1 cellular context compared by ENCODE assay signal in the genomic region with DNA sequence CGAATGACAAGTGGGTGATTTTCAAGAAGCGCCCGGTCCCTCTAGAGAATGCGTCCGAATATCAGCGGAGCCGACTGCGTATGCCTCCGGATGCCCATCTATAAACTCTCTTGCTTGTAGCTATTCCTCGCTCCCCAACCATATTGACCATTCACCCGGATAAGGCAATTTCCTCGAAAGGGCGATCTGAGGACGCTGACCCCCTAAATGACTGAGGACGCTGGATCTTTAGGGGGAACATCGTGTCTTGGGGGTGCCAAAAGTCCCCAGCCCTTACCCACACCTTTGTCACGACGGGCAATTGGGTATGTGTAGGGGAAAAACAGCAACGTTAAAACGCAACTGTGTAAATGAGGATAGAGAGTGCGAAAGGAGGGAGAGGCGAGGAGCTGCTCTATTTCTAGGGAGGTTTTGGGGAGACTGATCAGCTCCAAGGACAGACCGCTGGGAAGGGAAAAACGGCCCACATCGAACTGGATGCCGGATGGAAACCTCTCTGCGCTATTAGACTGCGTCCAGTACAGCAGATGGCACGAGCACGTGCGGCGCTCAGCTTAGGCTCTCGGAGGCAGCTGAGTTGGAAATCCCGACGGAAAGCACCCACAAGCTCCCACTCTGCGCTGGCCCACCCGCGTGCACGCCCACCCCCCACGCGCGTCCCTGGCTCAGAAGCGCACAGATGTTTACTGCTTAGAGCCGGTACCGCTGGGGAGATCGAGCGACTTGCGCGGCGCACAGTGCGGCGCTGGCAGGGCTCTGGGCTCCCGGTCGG.
A peak's percentile ranks its signal among the peaks of the same experiment; 100 is the strongest.
TF ChIP-seq lines count a peak whose summit lies in the region.

No MANE protein-coding gene starts in this region.

TF ChIP-seq in H1, 55 proteins besides CTCF, POLR2A, EP300 and RAD21 (continued from another document):
- TF ChIP-seq RNF2 (IDR thresholded peaks at IDR 0.05; ENCODE audit: borderline replicate concordance, low read depth, low read length, missing control alignments, poor library complexity, severe bottlenecking), result peak; percentile 88
- no peak for TF ChIP-seq NRF1 (IDR thresholded peaks at IDR 0.05; ENCODE audit: low read depth, low read length)
- TF ChIP-seq BCL11A (IDR thresholded peaks at IDR 0.05; ENCODE audit: low read depth in 2 of 2, low read length in 2 of 2), result no peak
- no peak for TF ChIP-seq TCF12 (IDR thresholded peaks at IDR 0.05; ENCODE audit: low read depth, low read length)
- TF ChIP-seq, protein P1, sequence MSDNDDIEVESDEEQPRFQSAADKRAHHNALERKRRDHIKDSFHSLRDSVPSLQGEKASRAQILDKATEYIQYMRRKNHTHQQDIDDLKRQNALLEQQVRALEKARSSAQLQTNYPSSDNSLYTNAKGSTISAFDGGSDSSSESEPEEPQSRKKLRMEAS (IDR thresholded peaks at IDR 0.05), result peak; percentile 73
- TF ChIP-seq CHD1 (IDR thresholded peaks at IDR 0.05; ENCODE audit: low read depth, low read length), result no peak
- TF ChIP-seq MAFK (IDR thresholded peaks at IDR 0.05; ENCODE audit: low read depth, low read length), result no peak
- no peak for TF ChIP-seq CTBP2 (IDR thresholded peaks at IDR 0.05; ENCODE audit: borderline replicate concordance, insufficient read depth, insufficient read length, low read length)
- no peak for TF ChIP-seq ATF2 (IDR thresholded peaks at IDR 0.05; ENCODE audit: low read length)
TF ChIP-seq in H1: peak in this region for 5.
